32 cellular contexts compared by ENCODE assay signal in the genomic region with DNA sequence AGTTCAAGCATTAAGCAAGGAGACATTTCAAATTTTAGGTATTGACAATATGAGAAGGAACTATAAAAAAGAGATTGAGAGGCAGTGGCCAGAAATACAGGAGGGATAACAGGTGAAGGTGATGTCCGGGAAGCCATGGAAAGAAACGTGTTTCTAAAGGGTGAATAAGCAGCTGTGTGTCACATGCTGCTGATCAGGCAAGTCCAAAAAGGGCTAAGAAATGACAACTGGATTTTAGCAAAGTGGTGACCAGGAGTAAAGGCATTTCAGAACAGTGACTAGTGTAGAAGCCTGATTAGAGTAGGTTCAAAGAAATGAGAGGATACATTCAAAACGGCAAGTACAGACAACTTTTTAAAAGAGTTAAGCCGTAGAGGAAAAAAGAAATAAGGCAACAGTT.
"Had no signal": no experiment of that assay in that cellular context is flagged by ENCODE, and none has a peak within 500 bp of the region (broad histone marks: within the 10 kb centered on the region; RNA-seq: fewer than 3 reads in every experiment).

No MANE protein-coding gene starts in this region.

- H3K36me3 ChIP-seq: adrenal gland, brain microvascular endothelial cell, breast epithelium had no signal

- H3K4me1 ChIP-seq: adrenal gland, breast epithelium had no signal

- H3K4me3 ChIP-seq: adrenal gland, body of pancreas, breast epithelium had no signal

- H3K27me3 ChIP-seq: adrenal gland, body of pancreas, brain microvascular endothelial cell, breast epithelium had no signal

- DNase-seq: activated B cell treated with CpG ODN at 0.5 μM for 24 hours; activated CD4-positive, alpha-beta memory T cell treated with anti-CD3 and anti-CD28 coated beads for 36 hours; activated CD4-positive, alpha-beta T cell treated with anti-CD3 and anti-CD28 coated beads for 4 hours; activated CD4-positive, alpha-beta T cell treated with anti-CD3 and anti-CD28 coated beads, Interleukin-2, amount 10 ng/mL, durations not matched to agents 24 days and 14 days; activated CD4-positive, alpha-beta T cell treated with anti-CD3 and anti-CD28 coated beads, Interleukin-2, amount 50 U/mL, for 1 hour; activated CD4-positive, alpha-beta T cell treated with anti-CD3 and anti-CD28 coated beads, Interleukin-2, amount 50 U/mL, for 4 hours; activated CD4-positive, CD25-positive, alpha-beta regulatory T cell treated with anti-CD3 and anti-CD28 coated beads, Interleukin-2, amount 50 U/mL, for 72 hours; activated CD8-positive, alpha-beta memory T cell treated with anti-CD3 and anti-CD28 coated beads, Interleukin-2, amount 50 U/mL, for 4 hours; activated CD8-positive, alpha-beta T cell treated with anti-CD3 and anti-CD28 coated beads for 36 hours; activated effector memory CD4-positive, alpha-beta T cell treated with anti-CD3 and anti-CD28 coated beads, Interleukin-2, amount 50 U/mL, for 16 hours; activated gamma-delta T cell treated with Interleukin-2 at 50 U/mL for 16 hours; activated naive CD4-positive, alpha-beta T cell; activated naive CD4-positive, alpha-beta T cell treated with anti-CD3 and anti-CD28 coated beads for 36 hours; activated naive CD4-positive, alpha-beta T cell treated with anti-CD3 and anti-CD28 coated beads, Interleukin-2, amount 50 U/mL, for 16 hours; activated naive CD8-positive, alpha-beta T cell treated with anti-CD3 and anti-CD28 coated beads for 36 hours; activated T-cell treated with anti-CD3 and anti-CD28 coated beads for 4 hours; activated T-cell treated with anti-CD3 and anti-CD28 coated beads, Interleukin-2, amount 50 U/mL, for 1 hour; activated T-cell treated with anti-CD3 and anti-CD28 coated beads, Interleukin-2, amount 50 U/mL, for 4 hours; activated T-cell treated with anti-CD3 and anti-CD28 coated beads, Interleukin-2, amount 50 U/mL, for 72 hours; adrenal gland; amniotic stem cell; aorta; body of pancreas; brain microvascular endothelial cell; central memory CD4-positive, alpha-beta T cell; T-helper 1 cell; T-helper 2 cell; T-helper 9 cell had no signal

- H3K9me3 ChIP-seq: adrenal gland, body of pancreas, breast epithelium had no signal

- ATAC-seq: activated CD8-positive, alpha-beta T cell treated with anti-CD3 and anti-CD28 coated beads for 36 hours; activated naive CD4-positive, alpha-beta T cell treated with anti-CD3 and anti-CD28 coated beads, Interleukin-2, amount 50 U/mL, for 72 hours; activated T-cell treated with anti-CD3 and anti-CD28 coated beads, Interleukin-2, amount 50 U/mL, for 4 hours; activated T-cell treated with anti-CD3 and anti-CD28 coated beads, Interleukin-2, amount 50 U/mL, for 72 hours; activated T-helper 17 cell treated with anti-CD3 and anti-CD28 coated beads, Interleukin-2, amount 50 U/mL, for 72 hours; body of pancreas had no signal

- H3K27ac ChIP-seq: adrenal gland, body of pancreas, brain microvascular endothelial cell, breast epithelium, VCaP had no signal
